1 cellular context compared by ENCODE assay signal in the genomic region with DNA sequence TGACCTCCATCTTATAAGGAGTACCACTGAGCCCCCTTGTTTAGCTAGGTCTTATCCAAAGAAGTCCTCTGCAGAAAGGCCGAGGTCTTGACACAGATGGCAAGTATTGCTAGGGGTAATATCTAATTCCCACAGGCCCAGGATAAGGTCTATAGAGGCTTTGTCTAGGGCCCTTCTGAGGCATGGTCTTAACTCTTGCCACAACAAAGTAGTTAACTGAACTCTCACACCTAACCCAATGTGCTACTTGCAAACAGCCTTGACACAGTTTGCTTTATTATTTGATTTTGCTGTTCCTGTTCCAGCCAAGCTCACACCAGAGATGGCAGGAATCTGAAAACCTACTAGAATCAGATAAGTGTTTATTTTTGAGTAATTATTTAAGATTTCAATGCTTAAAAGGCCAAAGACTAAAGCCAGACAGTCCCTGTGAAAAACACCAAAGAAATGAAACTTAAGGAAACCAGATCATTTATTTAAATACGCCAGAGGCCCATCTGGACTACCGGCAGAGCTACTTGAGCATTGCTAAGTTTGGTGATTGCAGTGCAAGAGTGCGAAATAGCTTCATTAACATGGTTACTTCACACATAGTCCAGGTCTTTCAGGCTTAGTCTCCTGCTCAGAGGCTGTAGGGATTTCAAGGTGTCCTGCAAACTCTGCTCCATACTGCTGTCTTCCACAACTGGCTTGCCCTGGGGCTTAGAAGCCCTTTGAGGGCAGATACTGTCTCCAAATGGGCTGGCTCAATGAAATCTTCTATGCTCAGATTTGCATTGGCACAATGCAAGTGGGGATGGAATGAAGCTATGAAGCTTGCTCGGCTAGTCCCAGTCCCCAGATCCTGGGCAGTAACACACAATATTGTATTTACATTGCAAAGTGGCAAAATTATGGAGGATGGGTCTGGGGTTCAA.
TF ChIP-seq lines count a peak whose summit lies in the region.

No MANE protein-coding gene starts in this region.

TF ChIP-seq in WTC11, 78 proteins besides CTCF, POLR2A, EP300 and RAD21 (continued from another document):
- TF ChIP-seq IRF1 (CRISPR knock-in tag; IDR thresholded peaks at IDR 0.05) (no peak), SP1 (CRISPR knock-in tag; conservative IDR thresholded peaks at IDR 0.05) (no peak), HMGXB4 (CRISPR knock-in tag; IDR thresholded peaks at IDR 0.05) (no peak), ZNF532 (CRISPR knock-in tag; IDR thresholded peaks at IDR 0.05; ENCODE audit: borderline replicate concordance) (no peak), OVOL2 (CRISPR knock-in tag; IDR thresholded peaks at IDR 0.05; ENCODE audit: borderline replicate concordance) (no peak), JUN (CRISPR knock-in tag; IDR thresholded peaks at IDR 0.05) (no peak), ZNF219 (CRISPR knock-in tag; IDR thresholded peaks at IDR 0.05; ENCODE audit: borderline replicate concordance) (no peak), TCF7 (CRISPR knock-in tag; IDR thresholded peaks at IDR 0.05; ENCODE audit: low read depth) (no peak)
- TF ChIP-seq, protein P1, sequence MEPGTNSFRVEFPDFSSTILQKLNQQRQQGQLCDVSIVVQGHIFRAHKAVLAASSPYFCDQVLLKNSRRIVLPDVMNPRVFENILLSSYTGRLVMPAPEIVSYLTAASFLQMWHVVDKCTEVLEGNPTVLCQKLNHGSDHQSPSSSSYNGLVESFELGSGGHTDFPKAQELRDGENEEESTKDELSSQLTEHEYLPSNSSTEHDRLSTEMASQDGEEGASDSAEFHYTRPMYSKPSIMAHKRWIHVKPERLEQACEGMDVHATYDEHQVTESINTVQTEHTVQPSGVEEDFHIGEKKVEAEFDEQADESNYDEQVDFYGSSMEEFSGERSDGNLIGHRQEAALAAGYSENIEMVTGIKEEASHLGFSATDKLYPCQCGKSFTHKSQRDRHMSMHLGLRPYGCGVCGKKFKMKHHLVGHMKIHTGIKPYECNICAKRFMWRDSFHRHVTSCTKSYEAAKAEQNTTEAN (CRISPR knock-in tag; IDR thresholded peaks at IDR 0.05), result no peak
- TF ChIP-seq, protein P2, sequence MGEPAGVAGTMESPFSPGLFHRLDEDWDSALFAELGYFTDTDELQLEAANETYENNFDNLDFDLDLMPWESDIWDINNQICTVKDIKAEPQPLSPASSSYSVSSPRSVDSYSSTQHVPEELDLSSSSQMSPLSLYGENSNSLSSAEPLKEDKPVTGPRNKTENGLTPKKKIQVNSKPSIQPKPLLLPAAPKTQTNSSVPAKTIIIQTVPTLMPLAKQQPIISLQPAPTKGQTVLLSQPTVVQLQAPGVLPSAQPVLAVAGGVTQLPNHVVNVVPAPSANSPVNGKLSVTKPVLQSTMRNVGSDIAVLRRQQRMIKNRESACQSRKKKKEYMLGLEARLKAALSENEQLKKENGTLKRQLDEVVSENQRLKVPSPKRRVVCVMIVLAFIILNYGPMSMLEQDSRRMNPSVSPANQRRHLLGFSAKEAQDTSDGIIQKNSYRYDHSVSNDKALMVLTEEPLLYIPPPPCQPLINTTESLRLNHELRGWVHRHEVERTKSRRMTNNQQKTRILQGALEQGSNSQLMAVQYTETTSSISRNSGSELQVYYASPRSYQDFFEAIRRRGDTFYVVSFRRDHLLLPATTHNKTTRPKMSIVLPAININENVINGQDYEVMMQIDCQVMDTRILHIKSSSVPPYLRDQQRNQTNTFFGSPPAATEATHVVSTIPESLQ (CRISPR knock-in tag; IDR thresholded peaks at IDR 0.05), result no peak
